9 cellular contexts compared by ENCODE assay signal in the genomic region with DNA sequence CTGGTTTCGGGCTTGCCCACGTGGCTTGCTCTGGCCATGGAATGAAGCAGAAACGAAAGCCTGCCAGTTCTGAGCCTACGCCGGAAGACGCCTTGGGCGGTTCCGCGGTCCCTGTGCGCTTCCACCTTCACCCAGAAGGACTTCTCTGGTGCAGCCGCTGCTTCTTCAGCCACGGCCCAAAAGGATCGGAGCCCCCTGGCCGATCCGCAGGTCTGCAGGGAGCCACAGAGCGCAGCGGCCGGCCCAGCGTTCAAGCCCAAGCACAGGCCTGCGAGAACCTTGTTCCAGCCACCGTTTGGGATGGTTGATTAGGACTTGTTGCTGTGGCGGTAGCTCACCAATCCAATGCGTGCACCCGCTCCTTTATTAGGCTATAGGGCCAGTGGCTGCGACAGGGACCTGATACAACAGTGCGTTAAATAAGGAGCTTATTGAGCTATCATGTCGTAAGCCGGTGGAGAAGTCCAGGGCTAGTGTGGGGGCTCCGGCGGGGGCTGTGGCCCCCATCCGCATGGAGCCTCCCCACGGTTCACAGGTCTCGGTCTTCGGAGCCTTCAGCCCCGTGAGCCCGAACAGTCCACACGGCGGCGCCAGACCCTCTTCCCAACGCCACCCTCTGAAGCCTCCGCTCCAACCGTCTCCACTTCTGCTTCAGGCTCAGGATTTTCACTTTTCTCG. TPM values are rescaled to one million over a fixed set of nuclear protein-coding genes. Genes with fewer than 3 reads are reported as not detected.
DNase-seq lines count a peak whose midpoint lies in the region; ATAC-seq and TF ChIP-seq lines count a peak whose summit lies in the region.
"Had no signal": no experiment of that assay in that cellular context is flagged by ENCODE, and none has a peak within 500 bp of the region (broad histone marks: within the 10 kb centered on the region; RNA-seq: fewer than 3 reads in every experiment).

No MANE protein-coding gene starts in this region.

- peaks cover 4% of the 10 kb centered on the region for H3K9me3 Mint-ChIP-seq in activated naive CD8-positive, alpha-beta T cell treated with anti-CD3 and anti-CD28 coated beads for 36 hours

- peak; percentile 68 for TF ChIP-seq CTCF in GM10266 (IDR thresholded peaks at IDR 0.05; ENCODE audit: control insufficient read depth, insufficient read depth, low read depth, missing control alignments)

- peak overlapping the region; percentile 12 for H3K27ac Mint-ChIP-seq in activated naive CD8-positive, alpha-beta T cell treated with anti-CD3 and anti-CD28 coated beads for 36 hours

- no peak for ATAC-seq in HG02970 (IDR thresholded peaks at IDR 0.05; ENCODE audit: low FRiP score, unreplicated experiment)
- ATAC-seq in GM21515 (IDR thresholded peaks at IDR 0.05; ENCODE audit: unreplicated experiment) = no peak

- peaks cover 9% of the 10 kb centered on the region for H3K4me1 Mint-ChIP-seq in activated naive CD8-positive, alpha-beta T cell treated with anti-CD3 and anti-CD28 coated beads for 36 hours

- no peaks in the 10 kb centered on the region for H3K27me3 Mint-ChIP-seq in activated naive CD8-positive, alpha-beta T cell treated with anti-CD3 and anti-CD28 coated beads for 36 hours

- H3K4me3 ChIP-seq in iPS-18c (ENCODE audit: insufficient read depth, low read depth, low read length) = peak overlapping the region; percentile 17; the same call in 1 of the 2 replicates

- H3K36me3 Mint-ChIP-seq in activated naive CD8-positive, alpha-beta T cell treated with anti-CD3 and anti-CD28 coated beads for 36 hours = peaks cover 2% of the 10 kb centered on the region

- peaks cover 2% of the 10 kb centered on the region for H3K9me3 ChIP-seq in iPS-18c (ENCODE audit: control insufficient read depth, insufficient read depth, low read length)
- H3K9me3 ChIP-seq: neutrophil had no signal

- DNase-seq in GM10266 (ENCODE audit: extremely low spot score) (no peak), NCI-H82 treated with DMSO at 0.1 percent for 48 hours (lab: John Stamatoyannopoulos, UW; ENCODE audit: unreplicated experiment) (peak; percentile 14), NCI-H1105 treated with DMSO at 0.1 percent for 48 hours (lab: John Stamatoyannopoulos, UW) (no peak)
- peak; percentile 50 for DNase-seq in activated naive CD8-positive, alpha-beta T cell treated with anti-CD3 and anti-CD28 coated beads for 36 hours
- DNase-seq in stimulated activated CD4-positive, alpha-beta T cell treated with anti-CD3 and anti-CD28 coated beads, Interleukin-1b, Interleukin-23, amount 100 ng/mL, for 48 hours = peak; percentile 39

- peak overlapping the region; percentile 55 for H3K4me3 Mint-ChIP-seq in activated naive CD8-positive, alpha-beta T cell treated with anti-CD3 and anti-CD28 coated beads for 36 hours

RNA-seq across cellular contexts. Expression of a gene that starts 10.2 kb away (rescaled TPM):
- 1 to 10 TPM; 5.2 to 6.5 TPM for total RNA-seq in activated naive CD8-positive, alpha-beta T cell treated with anti-CD3 and anti-CD28 coated beads for 36 hours

RNA-seq across cellular contexts. Expression of a gene that starts 24.8 kb away (rescaled TPM):
- total RNA-seq in activated naive CD8-positive, alpha-beta T cell treated with anti-CD3 and anti-CD28 coated beads for 36 hours = not detected

RNA-seq across cellular contexts. Expression of a gene that starts 36.3 kb away (rescaled TPM):
- not detected for total RNA-seq in activated naive CD8-positive, alpha-beta T cell treated with anti-CD3 and anti-CD28 coated beads for 36 hours

Comparison
In these comparisons a context has a peak if more than half of its experiments do, and no peak if none do; other contexts are left out.
1. DNase-seq: peak in NCI-H82 treated with DMSO at 0.1 percent for 48 hours (single experiment), activated naive CD8-positive, alpha-beta T cell treated with anti-CD3 and anti-CD28 coated beads for 36 hours (single experiment) and stimulated activated CD4-positive, alpha-beta T cell treated with anti-CD3 and anti-CD28 coated beads, Interleukin-1b, Interleukin-23, amount 100 ng/mL, for 48 hours (single experiment); none in GM10266 (single experiment) and NCI-H1105 treated with DMSO at 0.1 percent for 48 hours (single experiment).